24 cellular contexts compared by ENCODE assay signal in genomic region chr11:130832571-130833432, GRCh38.
DNase-seq lines count a peak whose midpoint lies in the region; ATAC-seq and TF ChIP-seq lines count a peak whose summit lies in the region.
"Had no signal": no experiment of that assay in that cellular context is flagged by ENCODE, and none has a peak within 500 bp of the region (broad histone marks: within the 10 kb centered on the region; RNA-seq: fewer than 3 reads in every experiment).

No MANE protein-coding gene starts in this region.

- no peak overlapping the region for H3K4me3 Mint-ChIP-seq in Caco-2 (ENCODE audit: unreplicated experiment)
- H3K4me3 Mint-ChIP-seq: activated CD8-positive, alpha-beta T cell treated with anti-CD3 and anti-CD28 coated beads for 36 hours; activated naive CD8-positive, alpha-beta T cell treated with anti-CD3 and anti-CD28 coated beads, Interleukin-2, amount 50 U/mL, for 24 hours; GM23338; naive B cell had no signal

- peaks cover 11% of the 10 kb centered on the region for H3K4me1 ChIP-seq in fibroblast of lung (ENCODE audit: control insufficient read depth, extremely low read depth, insufficient read depth, low read length)
- H3K4me1 ChIP-seq in Caco-2: no peaks in the 10 kb centered on the region

- peak; percentile 11 for DNase-seq in ELR (ENCODE audit: low read depth)
- no peak for DNase-seq in SK-N-MC (ENCODE audit: low read depth, low spot score)
- peak; percentile 43 to 56 for DNase-seq in fibroblast of lung (ENCODE audit: low read depth in 2 of 2)
- peak; percentile 75 for DNase-seq in retinal pigment epithelial cell (ENCODE audit: low read depth)
- DNase-seq in NCI-H526 (lab: John Stamatoyannopoulos, UW): no peak
- no peak for DNase-seq in Caco-2
- DNase-seq: activated CD8-positive, alpha-beta T cell treated with anti-CD3 and anti-CD28 coated beads for 36 hours; activated effector memory CD4-positive, alpha-beta T cell treated with anti-CD3 and anti-CD28 coated beads, Interleukin-2, amount 50 U/mL, for 16 hours; activated naive CD8-positive, alpha-beta T cell treated with anti-CD3 and anti-CD28 coated beads, Interleukin-2, amount 50 U/mL, for 24 hours; activated T-cell treated with anti-CD3 and anti-CD28 coated beads for 4 hours; C1 segment of cervical spinal cord; Calu3; head of caudate nucleus; mesendoderm; naive B cell; NCI-H1436; NCI-H510A; nucleus accumbens; T-helper 1 cell had no signal

- no peaks in the 10 kb centered on the region for H3K79me2 ChIP-seq in fibroblast of lung (ENCODE audit: control insufficient read depth, insufficient read depth, low read length)

- no peaks in the 10 kb centered on the region for H3K36me3 Mint-ChIP-seq in Caco-2 (ENCODE audit: insufficient read depth, unreplicated experiment)

- peaks cover 11% of the 10 kb centered on the region for H3K9me3 Mint-ChIP-seq in Caco-2 (ENCODE audit: unreplicated experiment)
- H3K9me3 Mint-ChIP-seq: GM23338 had no signal

- POLR2A ChIA-PET in Caco-2 (lab: Charles Lee): no interaction called here

- intact Hi-C loops in Caco-2 (cut with micrococcal nuclease; ENCODE audit: unreplicated experiment): no loop called here

- H3K27me3 ChIP-seq in fibroblast of lung (ENCODE audit: control insufficient read depth, insufficient read depth, low read length) (no peaks in the 10 kb centered on the region), Caco-2 (replicated peaks; ENCODE audit: control insufficient read depth, insufficient read depth, low read length) (no peaks in the 10 kb centered on the region; the same call in 1 of the 2 replicates)

- no peaks in the 10 kb centered on the region for H4K20me1 ChIP-seq in fibroblast of lung (ENCODE audit: control insufficient read depth, extremely low read depth, insufficient read depth, low read length)

- BruUV-seq in Caco-2 (replicated peaks; lab: Mats Ljungman, UMichigan): no TSS peak

- peaks cover 20% of the 10 kb centered on the region for H3K27me3 Mint-ChIP-seq in Caco-2 (ENCODE audit: insufficient read depth, unreplicated experiment)

- no peak for ATAC-seq in HG03378 (IDR thresholded peaks at IDR 0.05; ENCODE audit: unreplicated experiment)
- ATAC-seq: activated CD4-positive, CD25-positive, alpha-beta regulatory T cell treated with anti-CD3 and anti-CD28 coated beads, Interleukin-2, amount 50 U/mL, for 24 hours; activated CD8-positive, alpha-beta T cell treated with anti-CD3 and anti-CD28 coated beads for 36 hours; activated naive CD8-positive, alpha-beta T cell treated with anti-CD3 and anti-CD28 coated beads, Interleukin-2, amount 50 U/mL, for 24 hours; GM23338; K562 had no signal

- no peak overlapping the region for H3K4me2 ChIP-seq in fibroblast of lung (ENCODE audit: extremely low read depth, insufficient read depth, low read length)
- H3K4me2 ChIP-seq: GM23338 had no signal

- H3K9me3 ChIP-seq in SK-N-MC (ENCODE audit: low read depth, low read length): no peaks in the 10 kb centered on the region
- H3K9me3 ChIP-seq in fibroblast of lung (ENCODE audit: control insufficient read depth, insufficient read depth, low read depth, low read length): no peaks in the 10 kb centered on the region
- H3K9me3 ChIP-seq in Caco-2: peaks cover 7% of the 10 kb centered on the region

- no peak overlapping the region for H3K27ac Mint-ChIP-seq in Caco-2 (ENCODE audit: unreplicated experiment)
- H3K27ac Mint-ChIP-seq: activated CD8-positive, alpha-beta T cell treated with anti-CD3 and anti-CD28 coated beads for 36 hours; activated naive CD8-positive, alpha-beta T cell treated with anti-CD3 and anti-CD28 coated beads, Interleukin-2, amount 50 U/mL, for 24 hours; GM23338; naive B cell had no signal

- CTCF ChIA-PET in Caco-2 (lab: Charles Lee): no interaction called here

- peak overlapping the region; percentile 43; the same call in 1 of the 2 replicates for H3K4me3 ChIP-seq in SK-N-MC
- H3K4me3 ChIP-seq in fibroblast of lung (replicated peaks in 1 of 4; ENCODE audit: control extremely low read depth in 1 of 4, insufficient read depth in 1 of 4, low read depth in 3 of 4, low read length in 4 of 4): no peak overlapping the region
- no peak overlapping the region for H3K4me3 ChIP-seq in retinal pigment epithelial cell (ENCODE audit: low read length)
- no peak overlapping the region for H3K4me3 ChIP-seq in Caco-2 (ENCODE audit: low read depth, low read length)
- H3K4me3 ChIP-seq: coronary artery, GM23338, K562 had no signal

- H3K36me3 ChIP-seq in SK-N-MC (ENCODE audit: insufficient read depth, low read length) (no peaks in the 10 kb centered on the region), fibroblast of lung (ENCODE audit: control insufficient read depth, insufficient read depth, low read length) (no peaks in the 10 kb centered on the region), Caco-2 (ENCODE audit: control insufficient read depth, insufficient read depth, low read length) (no peaks in the 10 kb centered on the region)

- no peaks in the 10 kb centered on the region for H3K4me1 Mint-ChIP-seq in Caco-2 (ENCODE audit: low read depth, unreplicated experiment)
- H3K4me1 Mint-ChIP-seq: activated naive CD8-positive, alpha-beta T cell treated with anti-CD3 and anti-CD28 coated beads, Interleukin-2, amount 50 U/mL, for 24 hours; naive B cell had no signal

- H3K9ac ChIP-seq in SK-N-MC (ENCODE audit: insufficient read length) (no peak overlapping the region), fibroblast of lung (ENCODE audit: insufficient read depth, low read length) (no peak overlapping the region)

- TF ChIP-seq CTCF in fibroblast of lung (conservative IDR thresholded peaks at IDR 0.05 in 1 of 2, IDR thresholded peaks at IDR 0.05 in 1 of 2; ENCODE audit: low read depth in 1 of 2, low read length in 2 of 2): no peak
- TF ChIP-seq CTCF in retinal pigment epithelial cell (conservative IDR thresholded peaks at IDR 0.05; ENCODE audit: low read depth, low read length): no peak
- TF ChIP-seq CTCF in Caco-2 (IDR thresholded peaks at IDR 0.05; ENCODE audit: insufficient read depth in 1 of 2, low read depth in 1 of 2, low read length in 1 of 2, severe bottlenecking in 1 of 2, unreplicated experiment in 1 of 2): no peak

- H3K27ac ChIP-seq in SK-N-MC (0 out of 2 replicates have a peak overlapping the region, but pooled peaks have one; percentile 32), fibroblast of lung (ENCODE audit: insufficient read depth, low read length) (no peak overlapping the region)
- H3K27ac ChIP-seq: coronary artery had no signal

- H2AFZ ChIP-seq in fibroblast of lung (ENCODE audit: low read length): no peak overlapping the region
- H2AFZ ChIP-seq: GM23338 had no signal

Comparison
In these comparisons a context has a peak if more than half of its experiments do, and no peak if none do; other contexts are left out.
1. DNase-seq: peak in ELR (single experiment), fibroblast of lung (2 of 2) and retinal pigment epithelial cell (single experiment); none in SK-N-MC (single experiment), NCI-H526 (0 of 2) and Caco-2 (0 of 2).